9 cellular contexts compared by ENCODE assay signal in the genomic region with DNA sequence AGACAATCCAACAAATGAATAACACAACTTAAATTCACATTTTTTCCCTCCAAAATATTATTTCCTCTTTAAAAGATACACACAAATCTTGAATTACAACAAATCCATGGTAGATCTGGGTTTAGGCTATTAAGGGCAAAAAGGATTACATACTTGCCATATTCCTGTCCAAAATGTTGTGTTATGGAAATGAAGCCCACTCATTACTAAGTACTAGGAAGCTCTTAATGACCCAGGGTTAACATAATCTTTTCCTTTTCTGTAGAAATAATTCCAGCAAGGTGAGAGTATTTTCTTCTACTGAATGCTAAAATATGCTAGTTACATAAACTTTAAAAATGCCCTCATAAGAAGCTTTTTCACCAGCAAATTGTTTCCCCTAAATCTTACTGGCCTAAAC. TPM values are rescaled to one million over a fixed set of nuclear protein-coding genes. Genes with fewer than 3 reads are reported as not detected.
A peak's percentile ranks its signal among the peaks of the same experiment; 100 is the strongest.
DNase-seq lines count a peak whose midpoint lies in the region; ATAC-seq and TF ChIP-seq lines count a peak whose summit lies in the region.
"Had no signal": no experiment of that assay in that cellular context is flagged by ENCODE, and none has a peak within 500 bp of the region (broad histone marks: within the 10 kb centered on the region; RNA-seq: fewer than 3 reads in every experiment).

No MANE protein-coding gene starts in this region.

- H3K27ac ChIP-seq in VCaP, result peak overlapping the region; percentile 84; the same call in 1 of the 2 replicates

- peaks cover 31% of the 10 kb centered on the region for H3K4me1 Mint-ChIP-seq in T-helper 2 cell treated with Interferon-gamma antibody and Interleukin-4, amounts not matched to agents 5 μg/mL and 100 μg/mL, for 36 hours (ENCODE audit: low read depth)
- H3K4me1 Mint-ChIP-seq in stimulated activated effector memory CD8-positive, alpha-beta T cell treated with anti-CD3 and anti-CD28 coated beads, Interleukin-12 subunit alpha, Interleukin-12 subunit beta, amount 100 ng/mL, for 72 hours, result peaks cover 34% of the 10 kb centered on the region

- DNase-seq in T-helper 2 cell treated with Interferon-gamma antibody and Interleukin-4, amounts not matched to agents 5 μg/mL and 100 μg/mL, for 36 hours (ENCODE audit: low spot score), result no peak
- DNase-seq in T-helper 2 cell (no peak), fibroblast of the aortic adventitia (ENCODE audit: low read depth) (no peak), NOMO-1 treated with DMSO at 0.1 percent for 48 hours (lab: John Stamatoyannopoulos, UW; ENCODE audit: unreplicated experiment) (no peak)
- no peak for DNase-seq in stimulated activated effector memory CD8-positive, alpha-beta T cell treated with anti-CD3 and anti-CD28 coated beads, Interleukin-12 subunit alpha, Interleukin-12 subunit beta, amount 100 ng/mL, for 72 hours (ENCODE audit: low spot score in 2 of 2)
- DNase-seq: ACHN had no signal

- no peaks in the 10 kb centered on the region for H3K27me3 Mint-ChIP-seq in T-helper 2 cell treated with Interferon-gamma antibody and Interleukin-4, amounts not matched to agents 5 μg/mL and 100 μg/mL, for 36 hours (ENCODE audit: low read depth)

- H3K27ac Mint-ChIP-seq in T-helper 2 cell treated with Interferon-gamma antibody and Interleukin-4, amounts not matched to agents 5 μg/mL and 100 μg/mL, for 36 hours, result no peak overlapping the region
- H3K27ac Mint-ChIP-seq in stimulated activated effector memory CD8-positive, alpha-beta T cell treated with anti-CD3 and anti-CD28 coated beads, Interleukin-12 subunit alpha, Interleukin-12 subunit beta, amount 100 ng/mL, for 72 hours, result no peak overlapping the region

- no peak for ATAC-seq in stimulated activated effector memory CD8-positive, alpha-beta T cell treated with anti-CD3 and anti-CD28 coated beads, Interleukin-12 subunit alpha, Interleukin-12 subunit beta, amount 100 ng/mL, for 72 hours
- no peak for ATAC-seq in HG03039 (IDR thresholded peaks at IDR 0.05; ENCODE audit: unreplicated experiment)
- no peak for ATAC-seq in esophagus mucosa

- TF ChIP-seq CTCF in VCaP (conservative IDR thresholded peaks at IDR 0.05) (no peak), fibroblast of the aortic adventitia (IDR thresholded peaks at IDR 0.05; ENCODE audit: insufficient read depth, low read length) (no peak)

- peak overlapping the region; percentile 78 for H3K4me3 ChIP-seq in fibroblast of the aortic adventitia (ENCODE audit: low read depth, low read length)

- peak overlapping the region; percentile 97 for H3K4me3 Mint-ChIP-seq in T-helper 2 cell treated with Interferon-gamma antibody and Interleukin-4, amounts not matched to agents 5 μg/mL and 100 μg/mL, for 36 hours
- peak overlapping the region; percentile 94 for H3K4me3 Mint-ChIP-seq in stimulated activated effector memory CD8-positive, alpha-beta T cell treated with anti-CD3 and anti-CD28 coated beads, Interleukin-12 subunit alpha, Interleukin-12 subunit beta, amount 100 ng/mL, for 72 hours

- H3K36me3 Mint-ChIP-seq in T-helper 2 cell treated with Interferon-gamma antibody and Interleukin-4, amounts not matched to agents 5 μg/mL and 100 μg/mL, for 36 hours (ENCODE audit: low read depth), result peaks cover 7% of the 10 kb centered on the region
- no peaks in the 10 kb centered on the region for H3K36me3 Mint-ChIP-seq in stimulated activated effector memory CD8-positive, alpha-beta T cell treated with anti-CD3 and anti-CD28 coated beads, Interleukin-12 subunit alpha, Interleukin-12 subunit beta, amount 100 ng/mL, for 72 hours

- no peaks in the 10 kb centered on the region for H3K9me3 Mint-ChIP-seq in T-helper 2 cell treated with Interferon-gamma antibody and Interleukin-4, amounts not matched to agents 5 μg/mL and 100 μg/mL, for 36 hours
- no peaks in the 10 kb centered on the region for H3K9me3 Mint-ChIP-seq in stimulated activated effector memory CD8-positive, alpha-beta T cell treated with anti-CD3 and anti-CD28 coated beads, Interleukin-12 subunit alpha, Interleukin-12 subunit beta, amount 100 ng/mL, for 72 hours

RNA-seq across cellular contexts. Expression of a gene that starts 1.6 kb away (rescaled TPM):
- total RNA-seq in fibroblast of the aortic adventitia (ENCODE audit: low replicate concordance), result 23.5 and 36.3 TPM in 2 replicates
- total RNA-seq in esophagus mucosa, result 7.9 TPM
